In the genomic region with DNA sequence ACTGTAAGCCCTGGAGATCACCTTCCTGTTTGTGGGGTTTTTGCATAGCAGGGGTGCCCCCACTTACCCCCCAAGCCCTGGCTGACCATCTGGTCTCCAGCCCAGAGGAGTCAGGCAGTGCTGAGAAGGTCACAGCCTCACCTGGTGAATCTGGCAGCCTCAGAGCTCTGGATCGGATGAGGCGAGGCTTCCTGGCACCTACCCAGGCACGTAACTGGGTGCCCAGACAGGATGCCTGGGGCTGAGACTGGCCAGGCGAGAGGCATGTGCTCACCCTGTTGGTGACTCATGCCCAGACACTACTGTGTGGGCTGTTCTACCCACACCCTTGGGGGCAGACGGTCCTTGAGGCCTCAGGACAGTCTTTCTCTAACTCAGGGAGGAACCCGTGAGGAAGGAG, we compare ENCODE assay signal across 1 cellular context.
TF ChIP-seq lines count a peak whose summit lies in the region.

No MANE protein-coding gene starts in this region.

TF ChIP-seq in HEK293, 187 proteins besides CTCF, POLR2A, EP300 and RAD21 (continued from another document):
- TF ChIP-seq, protein P1, sequence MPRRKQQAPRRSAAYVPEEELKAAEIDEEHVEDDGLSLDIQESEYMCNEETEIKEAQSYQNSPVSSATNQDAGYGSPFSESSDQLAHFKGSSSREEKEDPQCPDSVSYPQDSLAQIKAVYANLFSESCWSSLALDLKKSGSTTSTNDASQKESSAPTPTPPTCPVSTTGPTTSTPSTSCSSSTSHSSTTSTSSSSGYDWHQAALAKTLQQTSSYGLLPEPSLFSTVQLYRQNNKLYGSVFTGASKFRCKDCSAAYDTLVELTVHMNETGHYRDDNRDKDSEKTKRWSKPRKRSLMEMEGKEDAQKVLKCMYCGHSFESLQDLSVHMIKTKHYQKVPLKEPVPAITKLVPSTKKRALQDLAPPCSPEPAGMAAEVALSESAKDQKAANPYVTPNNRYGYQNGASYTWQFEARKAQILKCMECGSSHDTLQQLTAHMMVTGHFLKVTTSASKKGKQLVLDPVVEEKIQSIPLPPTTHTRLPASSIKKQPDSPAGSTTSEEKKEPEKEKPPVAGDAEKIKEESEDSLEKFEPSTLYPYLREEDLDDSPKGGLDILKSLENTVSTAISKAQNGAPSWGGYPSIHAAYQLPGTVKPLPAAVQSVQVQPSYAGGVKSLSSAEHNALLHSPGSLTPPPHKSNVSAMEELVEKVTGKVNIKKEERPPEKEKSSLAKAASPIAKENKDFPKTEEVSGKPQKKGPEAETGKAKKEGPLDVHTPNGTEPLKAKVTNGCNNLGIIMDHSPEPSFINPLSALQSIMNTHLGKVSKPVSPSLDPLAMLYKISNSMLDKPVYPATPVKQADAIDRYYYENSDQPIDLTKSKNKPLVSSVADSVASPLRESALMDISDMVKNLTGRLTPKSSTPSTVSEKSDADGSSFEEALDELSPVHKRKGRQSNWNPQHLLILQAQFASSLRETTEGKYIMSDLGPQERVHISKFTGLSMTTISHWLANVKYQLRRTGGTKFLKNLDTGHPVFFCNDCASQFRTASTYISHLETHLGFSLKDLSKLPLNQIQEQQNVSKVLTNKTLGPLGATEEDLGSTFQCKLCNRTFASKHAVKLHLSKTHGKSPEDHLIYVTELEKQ (tag by site-specific recombination; IDR thresholded peaks at IDR 0.05; ENCODE audit: borderline replicate concordance): 0 out of 2 replicates have a peak, but pooled peaks have one; percentile 24
- TF ChIP-seq WT1 (tag by site-specific recombination; IDR thresholded peaks at IDR 0.05) (peak; percentile 16; the same call in 1 of the 2 replicates), ZNF626 (tag by site-specific recombination; IDR thresholded peaks at IDR 0.05) (no peak)
- TF ChIP-seq, protein P2, sequence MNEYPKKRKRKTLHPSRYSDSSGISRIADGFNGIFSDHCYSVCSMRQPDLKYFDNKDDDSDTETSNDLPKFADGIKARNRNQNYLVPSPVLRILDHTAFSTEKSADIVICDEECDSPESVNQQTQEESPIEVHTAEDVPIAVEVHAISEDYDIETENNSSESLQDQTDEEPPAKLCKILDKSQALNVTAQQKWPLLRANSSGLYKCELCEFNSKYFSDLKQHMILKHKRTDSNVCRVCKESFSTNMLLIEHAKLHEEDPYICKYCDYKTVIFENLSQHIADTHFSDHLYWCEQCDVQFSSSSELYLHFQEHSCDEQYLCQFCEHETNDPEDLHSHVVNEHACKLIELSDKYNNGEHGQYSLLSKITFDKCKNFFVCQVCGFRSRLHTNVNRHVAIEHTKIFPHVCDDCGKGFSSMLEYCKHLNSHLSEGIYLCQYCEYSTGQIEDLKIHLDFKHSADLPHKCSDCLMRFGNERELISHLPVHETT (tag by site-specific recombination; IDR thresholded peaks at IDR 0.05): peak; percentile 68
TF ChIP-seq in HEK293: peak in this region for 31.
